In genomic region chr5:155471027-155471426, GRCh38 we compare ENCODE assay signal across 20 cellular contexts.
A peak's percentile ranks its signal among the peaks of the same experiment; 100 is the strongest.
DNase-seq lines count a peak whose midpoint lies in the region; ATAC-seq lines count a peak whose summit lies in the region.
"Had no signal": no experiment of that assay in that cellular context is flagged by ENCODE, and none has a peak within 500 bp of the region (broad histone marks: within the 10 kb centered on the region; RNA-seq: fewer than 3 reads in every experiment).

No MANE protein-coding gene starts in this region.

- no peak for ATAC-seq in HG02623 (IDR thresholded peaks at IDR 0.05; ENCODE audit: unreplicated experiment)
- ATAC-seq: activated CD8-positive, alpha-beta memory T cell treated with anti-CD3 and anti-CD28 coated beads, Interleukin-2, amount 10 ng/mL, durations not matched to agents 7 days and 5 days; activated naive CD4-positive, alpha-beta T cell treated with anti-CD3 and anti-CD28 coated beads, Interleukin-2, amount 50 U/mL, for 72 hours; activated T-helper 17 cell treated with anti-CD3 and anti-CD28 coated beads, Interleukin-2, amount 50 U/mL, for 72 hours; left colon; T-helper 17 cell had no signal

- DNase-seq in DMS 273 (lab: John Stamatoyannopoulos, UW; ENCODE audit: unreplicated experiment) (peak; percentile 97), NCI-H1092 treated with DMSO at 0.1 percent for 48 hours (lab: John Stamatoyannopoulos, UW) (peak; percentile 73), NCI-H446 (lab: John Stamatoyannopoulos, UW) (peak; percentile 56 to 87), SK-N-DZ (ENCODE audit: low spot score) (peak; percentile 4), NOMO-1 treated with DMSO at 0.1 percent for 48 hours (lab: John Stamatoyannopoulos, UW; ENCODE audit: unreplicated experiment) (no peak)
- DNase-seq in activated T-cell treated with anti-CD3 and anti-CD28 coated beads, Interleukin-2, amount 50 U/mL, for 1 hour: no peak
- DNase-seq: activated CD4-positive, alpha-beta T cell treated with anti-CD3 and anti-CD28 coated beads for 48 hours; activated CD8-positive, alpha-beta memory T cell treated with anti-CD3 and anti-CD28 coated beads, Interleukin-2, amount 10 ng/mL, durations not matched to agents 7 days and 5 days; aorta; CD4-positive, alpha-beta memory T cell; dermis blood vessel endothelial cell; left colon; mesendoderm; NCI-H526 treated with DMSO at 0.1 percent for 48 hours; nucleus accumbens; PC-9; T-helper 17 cell had no signal

Comparison
In these comparisons a context has a peak if more than half of its experiments do, and no peak if none do; other contexts are left out.
1. DNase-seq: peak in DMS 273 (single experiment), NCI-H1092 treated with DMSO at 0.1 percent for 48 hours (single experiment), NCI-H446 (2 of 2) and SK-N-DZ (single experiment); none in NOMO-1 treated with DMSO at 0.1 percent for 48 hours (single experiment) and activated T-cell treated with anti-CD3 and anti-CD28 coated beads, Interleukin-2, amount 50 U/mL, for 1 hour (single experiment).